33 cellular contexts compared by ENCODE assay signal in genomic region chr12:111141205-111141604, GRCh38.
"Had no signal": no experiment of that assay in that cellular context is flagged by ENCODE, and none has a peak within 500 bp of the region (broad histone marks: within the 10 kb centered on the region; RNA-seq: fewer than 3 reads in every experiment).

No MANE protein-coding gene starts in this region.

- H3K9me3 ChIP-seq: adrenal gland, ascending aorta, body of pancreas, breast epithelium had no signal

- H3K4me1 ChIP-seq: adrenal gland, ascending aorta, body of pancreas, breast epithelium had no signal

- DNase-seq: activated effector memory CD4-positive, alpha-beta T cell treated with anti-CD3 and anti-CD28 coated beads, Interleukin-2, amount 50 U/mL, for 16 hours; activated effector memory CD4-positive, alpha-beta T cell treated with Interleukin-2 at 50 U/mL for 16 hours; activated gamma-delta T cell; activated gamma-delta T cell treated with Interleukin-2 at 50 U/mL for 16 hours; activated naive CD4-positive, alpha-beta T cell; activated naive CD4-positive, alpha-beta T cell treated with anti-CD3 and anti-CD28 coated beads for 36 hours; activated naive CD4-positive, alpha-beta T cell treated with anti-CD3 and anti-CD28 coated beads, Interleukin-2, amount 10 ng/mL, durations not matched to agents 7 days and 5 days; activated naive CD4-positive, alpha-beta T cell treated with anti-CD3 and anti-CD28 coated beads, Interleukin-2, amount 50 U/mL, for 16 hours; activated naive CD4-positive, alpha-beta T cell treated with Interleukin-2 at 50 U/mL for 16 hours; activated naive CD8-positive, alpha-beta T cell treated with anti-CD3 and anti-CD28 coated beads for 36 hours; activated naive CD8-positive, alpha-beta T cell treated with anti-CD3 and anti-CD28 coated beads, Interleukin-2, amount 10 ng/mL, durations not matched to agents 7 days and 5 days; activated naive CD8-positive, alpha-beta T cell treated with anti-CD3 and anti-CD28 coated beads, Interleukin-2, amount 50 U/mL, for 24 hours; activated T-cell treated with anti-CD3 and anti-CD28 coated beads, Interleukin-2, amount 50 U/mL, for 4 hours; activated T-cell treated with anti-CD3 and anti-CD28 coated beads, Interleukin-2, amount 50 U/mL, for 48 hours; activated T-cell treated with anti-CD3 and anti-CD28 coated beads, Interleukin-2, amount 50 U/mL, for 72 hours; adrenal gland; amniotic stem cell; amygdala; anterior cingulate cortex; aorta; body of pancreas; brain microvascular endothelial cell; caudate nucleus; central memory CD4-positive, alpha-beta T cell; cerebellar nuclear complex had no signal

- H3K27ac ChIP-seq: adrenal gland, ascending aorta, body of pancreas, brain microvascular endothelial cell, breast epithelium, cardiac muscle cell had no signal

- FAIRE-seq: astrocyte, bronchial epithelial cell, colon had no signal

- H3K4me3 ChIP-seq: adrenal gland, ascending aorta, body of pancreas, breast epithelium, cardiac muscle cell had no signal

- H3K27me3 ChIP-seq: adrenal gland, ascending aorta, body of pancreas, brain microvascular endothelial cell, cardiac muscle cell had no signal

- ATAC-seq: activated naive CD4-positive, alpha-beta T cell treated with anti-CD3 and anti-CD28 coated beads, Interleukin-2, amount 50 U/mL, for 72 hours; activated naive CD8-positive, alpha-beta T cell treated with anti-CD3 and anti-CD28 coated beads, Interleukin-2, amount 50 U/mL, for 24 hours; activated T-cell treated with anti-CD3 and anti-CD28 coated beads, Interleukin-2, amount 50 U/mL, for 4 hours; activated T-cell treated with anti-CD3 and anti-CD28 coated beads, Interleukin-2, amount 50 U/mL, for 72 hours; activated T-helper 17 cell treated with anti-CD3 and anti-CD28 coated beads, Interleukin-2, amount 50 U/mL, for 72 hours; body of pancreas had no signal

- H3K36me3 ChIP-seq: adrenal gland, ascending aorta, brain microvascular endothelial cell, breast epithelium, cardiac muscle cell had no signal
